1 cellular context compared by ENCODE assay signal in genomic region chr16:11835891-11836652, GRCh38.
TF ChIP-seq lines count a peak whose summit lies in the region.

No MANE protein-coding gene starts in this region.

TF ChIP-seq in HepG2, 621 proteins besides CTCF, POLR2A, EP300 and RAD21 (continued from another document and continues in another):
- TF ChIP-seq ZNF142 (CRISPR knock-in tag; IDR thresholded peaks at IDR 0.05) (no peak), NR2F1 (CRISPR knock-in tag; IDR thresholded peaks at IDR 0.05) (0 out of 4 replicates have a peak, but pooled peaks of 1 of the 2 experiments have one; percentile 27), ZBTB20 (CRISPR knock-in tag; IDR thresholded peaks at IDR 0.05; ENCODE audit: borderline replicate concordance, low read depth) (no peak), CSRNP2 (CRISPR knock-in tag; conservative IDR thresholded peaks at IDR 0.05; ENCODE audit: low read depth) (no peak), ZFP37 (CRISPR knock-in tag; IDR thresholded peaks at IDR 0.05; ENCODE audit: borderline replicate concordance) (no peak), ZNF343 (CRISPR knock-in tag; IDR thresholded peaks at IDR 0.05) (no peak), ZNF691 (CRISPR knock-in tag; IDR thresholded peaks at IDR 0.05; ENCODE audit: borderline replicate concordance, low read depth) (no peak), IRF2 (CRISPR knock-in tag; IDR thresholded peaks at IDR 0.05) (peak; percentile 31; the same call in 1 of the 2 replicates), ATF7-NPFF (CRISPR knock-in tag; IDR thresholded peaks at IDR 0.05; ENCODE audit: low read depth) (0 out of 2 replicates have a peak, but pooled peaks have one; percentile 25), ZNF839 (CRISPR knock-in tag; IDR thresholded peaks at IDR 0.05; ENCODE audit: borderline replicate concordance) (no peak), ZNF10 (CRISPR knock-in tag; IDR thresholded peaks at IDR 0.05; ENCODE audit: borderline replicate concordance, low read depth) (no peak), TEAD3 (CRISPR knock-in tag; optimal IDR thresholded peaks at IDR 0.05; ENCODE audit: borderline replicate concordance) (no peak), ZNF225 (CRISPR knock-in tag; IDR thresholded peaks at IDR 0.05) (no peak), SSRP1 (CRISPR knock-in tag; IDR thresholded peaks at IDR 0.05) (peak; percentile 64; the same call in 1 of the 2 replicates), ZNF580 (CRISPR knock-in tag; IDR thresholded peaks at IDR 0.05; ENCODE audit: borderline replicate concordance, low read depth) (peak; percentile 46; the same call in 1 of the 2 replicates), HMGXB3 (CRISPR knock-in tag; IDR thresholded peaks at IDR 0.05; ENCODE audit: borderline replicate concordance) (peak; percentile 52; the same call in 1 of the 2 replicates), FOXK1 (CRISPR knock-in tag; IDR thresholded peaks at IDR 0.05; ENCODE audit: borderline replicate concordance, low read depth) (no peak), KDM2A (CRISPR knock-in tag; IDR thresholded peaks at IDR 0.05; ENCODE audit: borderline replicate concordance, low read depth) (peak; percentile 40; the same call in 1 of the 2 replicates), UBTF (CRISPR knock-in tag; IDR thresholded peaks at IDR 0.05) (0 out of 2 replicates have a peak, but pooled peaks have one; percentile 13), NFE2L1 (CRISPR knock-in tag; IDR thresholded peaks at IDR 0.05; ENCODE audit: borderline replicate concordance) (no peak), ZNF792 (CRISPR knock-in tag; IDR thresholded peaks at IDR 0.05) (peak; percentile 42; the same call in 1 of the 2 replicates), PLSCR1 (CRISPR knock-in tag; IDR thresholded peaks at IDR 0.05; ENCODE audit: borderline replicate concordance) (0 out of 2 replicates have a peak, but pooled peaks have one; percentile 49), ZKSCAN1 (IDR thresholded peaks at IDR 0.05; ENCODE audit: low read length) (no peak), ATF4 (CRISPR knock-in tag; IDR thresholded peaks at IDR 0.05) (peak in 1 of 2 experiments; percentile 59; a peak in 2 of 4 replicates), PBX2 (CRISPR knock-in tag; IDR thresholded peaks at IDR 0.05) (no peak), AKAP8 (CRISPR knock-in tag; IDR thresholded peaks at IDR 0.05) (0 out of 2 replicates have a peak, but pooled peaks have one; percentile 36), RFX5 (IDR thresholded peaks at IDR 0.05; ENCODE audit: low read depth, low read length) (no peak), ZNF335 (CRISPR knock-in tag; IDR thresholded peaks at IDR 0.05) (no peak), SAFB2 (CRISPR knock-in tag; IDR thresholded peaks at IDR 0.05; ENCODE audit: borderline replicate concordance, low read depth) (no peak), ZNF75D (CRISPR knock-in tag; IDR thresholded peaks at IDR 0.05; ENCODE audit: borderline replicate concordance) (0 out of 2 replicates have a peak, but pooled peaks have one; percentile 42), ZNF562 (CRISPR knock-in tag; IDR thresholded peaks at IDR 0.05; ENCODE audit: borderline replicate concordance) (peak; percentile 53; the same call in 1 of the 2 replicates), FOXO1 (CRISPR knock-in tag; IDR thresholded peaks at IDR 0.05) (no peak), RARG (CRISPR knock-in tag; IDR thresholded peaks at IDR 0.05; ENCODE audit: low read depth) (no peak), ZC3H4 (CRISPR knock-in tag; IDR thresholded peaks at IDR 0.05; ENCODE audit: borderline replicate concordance) (peak; percentile 46; the same call in 1 of the 2 replicates), ZNF383 (CRISPR knock-in tag; IDR thresholded peaks at IDR 0.05; ENCODE audit: borderline replicate concordance) (no peak), ZNF414 (CRISPR knock-in tag; IDR thresholded peaks at IDR 0.05) (no peak), ELK4 (CRISPR knock-in tag; IDR thresholded peaks at IDR 0.05; ENCODE audit: borderline replicate concordance) (no peak), MED8 (CRISPR knock-in tag; IDR thresholded peaks at IDR 0.05; ENCODE audit: insufficient replicate concordance) (no peak)
